In the genomic region with DNA sequence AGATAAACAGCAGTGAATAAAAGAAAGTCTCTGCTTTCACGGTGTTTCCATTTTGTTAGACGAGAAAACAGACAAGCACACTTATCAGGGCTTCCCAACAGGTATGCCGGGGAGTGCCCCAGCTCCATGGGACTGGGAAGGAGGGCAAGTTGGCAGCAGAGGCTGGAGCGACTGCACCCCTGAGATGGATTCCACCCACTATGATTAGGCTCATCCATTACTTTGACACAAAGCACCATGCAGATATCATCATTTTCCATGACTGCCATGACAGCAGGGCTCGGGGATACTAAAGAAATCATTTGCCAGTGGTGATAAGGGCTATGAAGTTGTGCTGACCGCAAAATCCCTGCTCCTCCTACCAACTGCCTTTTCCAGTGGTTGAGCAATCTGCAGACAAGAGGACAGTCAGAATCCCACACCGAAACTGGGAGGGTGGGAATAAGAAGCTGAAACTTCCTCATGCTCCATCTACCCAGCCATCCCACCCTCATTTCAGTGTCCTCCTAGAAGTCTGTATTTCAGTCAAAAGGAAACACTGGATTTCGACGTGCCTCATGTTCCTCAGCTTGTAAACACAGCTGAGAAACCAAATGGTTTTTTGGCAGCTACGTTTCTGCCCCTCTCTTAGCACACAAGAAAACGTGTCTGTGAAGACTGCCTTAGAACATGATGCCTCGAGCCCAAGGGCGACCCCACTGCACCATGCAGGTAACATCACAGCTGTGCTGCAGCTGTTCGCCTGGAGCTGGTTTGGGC, we compare ENCODE assay signal across 10 cellular contexts. TPM values are rescaled to one million over a fixed set of nuclear protein-coding genes. Genes with fewer than 3 reads are reported as not detected.
A peak's percentile ranks its signal among the peaks of the same experiment; 100 is the strongest.
DNase-seq lines count a peak whose midpoint lies in the region; ATAC-seq and TF ChIP-seq lines count a peak whose summit lies in the region.
"Had no signal": no experiment of that assay in that cellular context is flagged by ENCODE, and none has a peak within 500 bp of the region (broad histone marks: within the 10 kb centered on the region; RNA-seq: fewer than 3 reads in every experiment).

No MANE protein-coding gene starts in this region.

- DNase-seq in AG04450 (ENCODE audit: low read depth, low spot score) (no peak), NCI-H226 (peak; percentile 94), fibroblast of mammary gland (ENCODE audit: low read depth) (peak; percentile 96), neuronal stem cell (ENCODE audit: low spot score) (no peak), posterior cingulate gyrus (no peak), HT-29 (ENCODE audit: low spot score) (no peak)
- DNase-seq: activated CD8-positive, alpha-beta memory T cell treated with anti-CD3 and anti-CD28 coated beads, Interleukin-2, amount 50 U/mL, for 48 hours; CD4-positive, alpha-beta T cell had no signal

- no peaks in the 10 kb centered on the region for H3K27me3 ChIP-seq in AG04450 (ENCODE audit: control insufficient read depth, insufficient read depth, low read length)
- H3K27me3 ChIP-seq in neuronal stem cell (ENCODE audit: control insufficient read depth in 3 of 3, insufficient read depth in 3 of 3, low read depth in 1 of 3, low read length in 3 of 3), result no peaks in the 10 kb centered on the region

- no peak overlapping the region for H2BK120ac ChIP-seq in neuronal stem cell (ENCODE audit: low read depth, low read length)

- H4K91ac ChIP-seq in neuronal stem cell (ENCODE audit: low read depth, low read length, poor library complexity), result no peak overlapping the region

- H3K4me3 ChIP-seq in AG04450 (ENCODE audit: low read depth, low read length), result peak overlapping the region; percentile 38
- H3K4me3 ChIP-seq in fibroblast of mammary gland (ENCODE audit: control insufficient read depth, low read depth, low read length), result peak overlapping the region; percentile 13
- H3K4me3 ChIP-seq in neuronal stem cell (ENCODE audit: low read length in 2 of 2), result no peak overlapping the region

- no peak overlapping the region for H2BK15ac ChIP-seq in neuronal stem cell (ENCODE audit: low read length)

- H2AK5ac ChIP-seq in neuronal stem cell (ENCODE audit: low read depth, low read length), result no peak overlapping the region

- WGBS in neuronal stem cell (ENCODE audit: extremely low coverage in 2 of 2, insufficient read length in 2 of 2, insufficient replicate concordance in 1 of 2), 2 donors, result no CpG with 5 or more reads among the region's 14 CpGs

- ATAC-seq in GM18505 (IDR thresholded peaks at IDR 0.05; ENCODE audit: unreplicated experiment) (no peak), GM19463 (IDR thresholded peaks at IDR 0.05; ENCODE audit: unreplicated experiment) (no peak)

- TF ChIP-seq CTCF in AG04450 (IDR thresholded peaks at IDR 0.05; ENCODE audit: low read depth, low read length) (no peak), fibroblast of mammary gland (conservative IDR thresholded peaks at IDR 0.05; ENCODE audit: control insufficient read depth, insufficient read depth, low read depth, low read length) (no peak)

- no peak overlapping the region for H2BK12ac ChIP-seq in neuronal stem cell (ENCODE audit: low read length)

- H3K9me3 ChIP-seq in AG04450 (ENCODE audit: control insufficient read depth, insufficient read depth, low read length), result no peaks in the 10 kb centered on the region; the same call in 1 of the 2 replicates
- peaks cover 2 to 10% of the 10 kb centered on the region in 2 donors for H3K9me3 ChIP-seq in neuronal stem cell (replicated peaks in 1 of 2; ENCODE audit: control insufficient read depth in 2 of 2, insufficient read depth in 1 of 2, low read depth in 1 of 2, low read length in 2 of 2)

- POLR2A ChIA-PET in AG04450 (lab: Yijun Ruan, JAX), result interaction anchor here (1.1 to 1.7 kb wide), 5 partner anchors 12 to 33 kb away, joined by 3 to 5 read pairs (median 4); no protein-coding TSS in a partner anchor

- H3K4me2 ChIP-seq in neuronal stem cell (ENCODE audit: insufficient read depth, low read length, poor library complexity, severe bottlenecking), result no peak overlapping the region

- H4K8ac ChIP-seq in neuronal stem cell (ENCODE audit: low read depth, low read length), result no peak overlapping the region

- H3K9ac ChIP-seq in neuronal stem cell (ENCODE audit: low read depth, low read length, poor library complexity), result no peak overlapping the region

- H2BK5ac ChIP-seq in neuronal stem cell (ENCODE audit: low read length), result no peak overlapping the region

- CTCF ChIA-PET in AG04450 (lab: Charles Lee), result interaction anchor here (0.9 to 1.6 kb wide), 2 partner anchors 14 to 16 kb away, joined by 3 to 4 read pairs; partner anchors contain the start of gene CREB3L2

- peaks cover 0 to 3% of the 10 kb centered on the region in 2 donors for H3K36me3 ChIP-seq in neuronal stem cell (replicated peaks in 1 of 2; ENCODE audit: control insufficient read depth in 2 of 2, insufficient read depth in 2 of 2, low read length in 2 of 2)

- no peak overlapping the region for H2AFZ ChIP-seq in neuronal stem cell (ENCODE audit: low read length)

- intact Hi-C loops in posterior cingulate gyrus (cut with DNase I), result no loop called here

- H3K14ac ChIP-seq in neuronal stem cell (ENCODE audit: low read length), result peak overlapping the region; percentile 49

- H3K4ac ChIP-seq in neuronal stem cell (ENCODE audit: low read length), result no peak overlapping the region

- no peak overlapping the region for H3K18ac ChIP-seq in neuronal stem cell (ENCODE audit: low read length)

- peaks cover 4% of the 10 kb centered on the region for H3K79me1 ChIP-seq in neuronal stem cell (ENCODE audit: low read depth, low read length)

- H3K27ac ChIP-seq in AG04450 (ENCODE audit: low read depth, low read length) (peak overlapping the region; percentile 87), neuronal stem cell (replicated peaks; ENCODE audit: low read length) (no peak overlapping the region)

- TF ChIP-seq POLR2A in GM18505 (IDR thresholded peaks at IDR 0.05; ENCODE audit: borderline replicate concordance, extremely low read depth, insufficient read depth, insufficient read length), result no peak

- no peak overlapping the region for H3K23ac ChIP-seq in neuronal stem cell (ENCODE audit: low read depth, low read length, poor library complexity)

- peaks cover 2 to 16% of the 10 kb centered on the region in 2 donors for H3K4me1 ChIP-seq in neuronal stem cell (ENCODE audit: control insufficient read depth in 2 of 2, insufficient read depth in 1 of 2, low read depth in 1 of 2, low read length in 2 of 2)

RNA-seq across cellular contexts. Expression of gene CREB3L2, which starts 15.5 kb away (rescaled TPM):
- polyA plus RNA-seq in AG04450 (2011; rRNA removed), result 53.5 and 57.8 TPM in 2 replicates
- polyA minus RNA-seq in AG04450 (2011; rRNA and poly(A)+ RNA removed), result 96.0 and 121 TPM in 2 replicates
- 18.4 TPM for polyA plus RNA-seq in neuronal stem cell (2013, experiment 1 of 2)
- 19.4 TPM for polyA plus RNA-seq in neuronal stem cell (2013, experiment 2 of 2)
- 3.2 and 4.1 TPM in 2 replicates for total RNA-seq in HT-29 (2014; rRNA removed; shearing (Covaris generic))

Comparison
In these comparisons a context has a peak if more than half of its experiments do, and no peak if none do; other contexts are left out.
1. DNase-seq: peak in NCI-H226 (single experiment) and fibroblast of mammary gland (single experiment); none in AG04450 (single experiment), neuronal stem cell (single experiment), posterior cingulate gyrus (0 of 10) and HT-29 (single experiment).
2. H3K4me3 ChIP-seq: peak in AG04450 (single experiment) and fibroblast of mammary gland (single experiment); none in neuronal stem cell (0 of 2).